22 cellular contexts compared by ENCODE assay signal in the genomic region with DNA sequence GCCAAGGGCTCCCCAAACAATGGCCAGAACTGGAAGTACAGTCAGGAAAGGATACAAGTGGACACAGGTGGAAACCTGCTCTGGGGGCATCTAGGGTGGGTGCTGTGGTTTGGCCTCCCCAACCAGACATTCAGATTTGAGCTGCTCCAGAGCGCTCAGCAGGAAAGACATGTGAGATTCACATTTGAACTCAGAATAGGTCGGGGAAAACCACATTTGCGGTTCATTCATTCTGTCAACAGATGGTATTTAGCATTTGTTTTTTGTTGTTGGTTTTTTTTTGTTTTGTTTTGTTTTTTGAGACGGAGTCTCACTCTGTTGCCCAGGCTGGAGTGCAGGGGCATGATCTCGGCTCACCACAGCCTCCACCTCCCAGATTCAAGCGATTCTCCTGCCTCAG. TPM values are rescaled to one million over a fixed set of nuclear protein-coding genes. Genes with fewer than 3 reads are reported as not detected.
A peak's percentile ranks its signal among the peaks of the same experiment; 100 is the strongest.
DNase-seq lines count a peak whose midpoint lies in the region; ATAC-seq, FAIRE-seq and TF ChIP-seq lines count a peak whose summit lies in the region.
"Had no signal": no experiment of that assay in that cellular context is flagged by ENCODE, and none has a peak within 500 bp of the region (broad histone marks: within the 10 kb centered on the region; RNA-seq: fewer than 3 reads in every experiment).

No MANE protein-coding gene starts in this region.

- ATAC-seq in GM12878 = no peak
- ATAC-seq: A549; CD8-positive, alpha-beta T cell had no signal

- no peaks in the 10 kb centered on the region for H3K79me2 ChIP-seq in GM12878 (ENCODE audit: control insufficient read depth, insufficient read depth, low read length)

- DNase-seq in GM12892 (ENCODE audit: insufficient read length) (no peak), GM12878 (ENCODE audit: low read depth, low spot score) (no peak), hepatic stellate cell (ENCODE audit: low spot score) (no peak), NCI-H2081 treated with DMSO at 0.1 percent for 48 hours (lab: John Stamatoyannopoulos, UW) (no peak), NCI-H1048 (lab: John Stamatoyannopoulos, UW) (no peak)
- DNase-seq: 8988T; ACHN; AML-193; BE2C; Caco-2; CD4-positive, CD25-positive, alpha-beta regulatory T cell; CD8-positive, alpha-beta T cell; DMS153; DND-41; GOT3; HFFc6 had no signal

- no peak overlapping the region for H3K9ac ChIP-seq in BLaER1 treated with 17β-estradiol and CSF1 and Interleukin-3, amounts not matched to agents 10 nM and 100 nM
- H3K9ac ChIP-seq in GM12878 (ENCODE audit: control insufficient read depth, insufficient read depth, low read length) = no peak overlapping the region

- RAD21 ChIA-PET in GM12878 (lab: Charles Lee; ENCODE audit: unreplicated experiment) = interaction anchor here (1.0 kb wide), 1 partner anchor 80 kb away, joined by 3 read pairs; no protein-coding TSS in a partner anchor

- 9% methylated on average over 6 of the region's 6 CpGs for WGBS in GM12878 (ENCODE audit: insufficient coverage, insufficient replicate concordance, low lambda C conversion rate, missing lambda C conversion rate)

- TF ChIP-seq POLR2A in GM12892 (IDR thresholded peaks at IDR 0.05; ENCODE audit: low read depth, low read length) (no peak), GM12878 (IDR thresholded peaks at IDR 0.05; ENCODE audit: low read depth, low read length) (no peak)

- H3K9me3 ChIP-seq in BLaER1 treated with 17β-estradiol and CSF1 and Interleukin-3, amounts not matched to agents 10 nM and 100 nM (replicated peaks in 1 of 11) = no peaks in the 10 kb centered on the region
- H3K9me3 ChIP-seq in GM12878 (replicated peaks; ENCODE audit: control insufficient read depth, insufficient read depth, low read length) = no peaks in the 10 kb centered on the region
- H3K9me3 ChIP-seq: A549, BE2C, Caco-2, HAP-1 had no signal

- SMC1A ChIA-PET in GM12878 (lab: Charles Lee; ENCODE audit: uncharacterized antibody, unreplicated experiment) = interaction anchor here (1.5 to 1.6 kb wide), 2 partner anchors 206 to 207 kb away, joined by 3 to 7 read pairs; no protein-coding TSS in a partner anchor

- no peaks in the 10 kb centered on the region for H3K36me3 ChIP-seq in BLaER1 treated with 17β-estradiol and CSF1 and Interleukin-3, amounts not matched to agents 10 nM and 100 nM
- no peaks in the 10 kb centered on the region for H3K36me3 ChIP-seq in GM12878 (ENCODE audit: control insufficient read depth in 2 of 2, insufficient read depth in 2 of 2, low read length in 1 of 2)
- H3K36me3 ChIP-seq: BE2C, HAP-1 had no signal

- H3K4me2 ChIP-seq in BLaER1 treated with 17β-estradiol and CSF1 and Interleukin-3, amounts not matched to agents 10 nM and 100 nM = peak overlapping the region in 9 of 11 experiments; percentile 2 to 54 (median 39); a peak in 14 of 22 replicates
- H3K4me2 ChIP-seq in GM12878 (ENCODE audit: control insufficient read depth, insufficient read depth) = no peak overlapping the region
- H3K4me2 ChIP-seq: A549 had no signal

- no peak for TF ChIP-seq EP300 in GM12878 (IDR thresholded peaks at IDR 0.05; ENCODE audit: borderline replicate concordance in 1 of 2, control insufficient read depth in 1 of 2, low read depth in 2 of 2, low read length in 2 of 2)

- intact Hi-C loops in GM12878 (cut with micrococcal nuclease; ENCODE audit: unreplicated experiment) = no loop called here

- H2AFZ ChIP-seq in GM12878 (ENCODE audit: control insufficient read depth, low read depth, low read length) = no peak overlapping the region

- H3K4me1 ChIP-seq in BLaER1 treated with 17β-estradiol and CSF1 and Interleukin-3, amounts not matched to agents 10 nM and 100 nM = peaks cover 0 to 20% (median 13%) of the 10 kb centered on the region in 10 experiments; a peak in 14 of 20 replicates
- no peaks in the 10 kb centered on the region; the same call in 1 of the 2 replicates for H3K4me1 ChIP-seq in GM12878 (ENCODE audit: control insufficient read depth, insufficient read depth, low read length)
- H3K4me1 ChIP-seq: BE2C, Caco-2, HAP-1 had no signal

- peak; percentile 71 for FAIRE-seq in GM12892 (lab: Jason Lieb, UNC)
- no peak for FAIRE-seq in GM12878 (lab: Jason Lieb, UNC)
- FAIRE-seq: G401.6, H54 had no signal

- H3K4me3 ChIP-seq in BLaER1 treated with 17β-estradiol and CSF1 and Interleukin-3, amounts not matched to agents 10 nM and 100 nM = no peak overlapping the region
- no peak overlapping the region for H3K4me3 ChIP-seq in GM12878
- H3K4me3 ChIP-seq: A549, HAP-1 had no signal

- POLR2A ChIA-PET in GM12878 (lab: Charles Lee) = no interaction called here

- BruUV-seq in GM12878 (replicated peaks; lab: Mats Ljungman, UMichigan) = no TSS peak

- no peaks in the 10 kb centered on the region for H3K27me3 ChIP-seq in BLaER1 treated with 17β-estradiol and CSF1 and Interleukin-3, amounts not matched to agents 10 nM and 100 nM
- no peaks in the 10 kb centered on the region for H3K27me3 ChIP-seq in GM12878 (replicated peaks in 1 of 2; ENCODE audit: control insufficient read depth in 2 of 2, insufficient read depth in 2 of 2, low read length in 1 of 2)
- H3K27me3 ChIP-seq: BE2C had no signal

- TF ChIP-seq RAD21 in GM12878 (IDR thresholded peaks at IDR 0.05; ENCODE audit: insufficient read depth, low read depth, low read length) = no peak

- in situ Hi-C loops in GM12878 (cut with MboI) = no loop called here

- no peak for TF ChIP-seq CTCF in GM12878 (IDR thresholded peaks at IDR 0.05 in 2 of 3, conservative IDR thresholded peaks at IDR 0.05 in 1 of 3; ENCODE audit: control insufficient read depth in 2 of 3, extremely low read depth in 1 of 3, insufficient read depth in 1 of 3, low read depth in 3 of 3, low read length in 3 of 3)

- no peaks in the 10 kb centered on the region for H4K20me1 ChIP-seq in BLaER1 treated with 17β-estradiol and CSF1 and Interleukin-3, amounts not matched to agents 10 nM and 100 nM
- H4K20me1 ChIP-seq in GM12878 (ENCODE audit: control insufficient read depth, insufficient read depth) = no peaks in the 10 kb centered on the region

- CTCF ChIA-PET in GM12878 (lab: Yijun Ruan, JAX) = interaction anchor here (1.0 to 2.8 kb wide), 2 partner anchors 208 to 367 kb away, joined by 3 to 15 read pairs; no protein-coding TSS in a partner anchor

- H3K27ac ChIP-seq in BLaER1 treated with 17β-estradiol and CSF1 and Interleukin-3, amounts not matched to agents 10 nM and 100 nM = no peak overlapping the region
- no peak overlapping the region for H3K27ac ChIP-seq in GM12878 (ENCODE audit: control insufficient read depth, insufficient read depth)
- H3K27ac ChIP-seq: A549, C4-2B had no signal

RNA-seq across cellular contexts. Expression of a gene that starts 44.0 kb away (rescaled TPM):
- 21.6 TPM for polyA plus RNA-seq in GM12892 (2012; ENCODE audit: missing spikeins)
- total RNA-seq in GM12878 (2013; cell fraction: nucleolus; rRNA removed) = 17.8 and 22.3 TPM in 2 replicates
- total RNA-seq in GM12878 (2014; rRNA removed) (39.2 and 46.4 TPM in 2 replicates), GM12878 (2014; rRNA removed; fragmentation: Illumina TruSeq; extraction: Trizol) (51.8 and 53.8 TPM in 2 replicates), GM12878 (2021) (24.7 and 24.8 TPM in 2 replicates)
- polyA plus RNA-seq in GM12878 (2011; ENCODE audit: low read depth) = 13.5 TPM
- polyA plus RNA-seq in GM12878 (2011; rRNA removed) (27.2 and 33.6 TPM in 2 replicates), GM12878 (2014; fragmentation: Illumina TruSeq; extraction: Trizol) (41.1 and 50.1 TPM in 2 replicates), GM12878 (2014; fragmentation: Nextera tagmentation; extraction: Ambion mirVana) (10 to 100 TPM; 15.1 to 17.8 TPM), GM12878 (2014; rRNA removed) (30.1 and 30.8 TPM in 2 replicates), GM12878 (2016; fragmentation: Nextera tagmentation; extraction: Ambion mirVana) (10 to 100 TPM; 18.5 to 21.7 TPM)
- polyA plus RNA-seq in GM12878 (2011; cell fraction: cytosol; rRNA removed) = 18.8 and 19.8 TPM in 2 replicates
- polyA plus RNA-seq in GM12878 (2011; cell fraction: nucleus; rRNA removed) = 11.3 and 15.2 TPM in 2 replicates
- 21.3 and 22.1 TPM in 2 replicates for polyA plus RNA-seq in GM12878 (2012)
- 21.9 and 26.7 TPM in 2 replicates for polyA minus RNA-seq in GM12878 (2011; rRNA and poly(A)+ RNA removed)
- 10.8 and 12.8 TPM in 2 replicates for polyA minus RNA-seq in GM12878 (2011; cell fraction: cytosol; rRNA and poly(A)+ RNA removed)
- 6.0 and 10.4 TPM in 2 replicates for polyA minus RNA-seq in GM12878 (2011; cell fraction: nucleus; rRNA and poly(A)+ RNA removed)

RNA-seq across cellular contexts. Expression of a gene that starts 53.0 kb away (rescaled TPM):
- polyA plus RNA-seq in GM12892 (2012; ENCODE audit: missing spikeins) = 461 TPM
- total RNA-seq in GM12878 (2013; cell fraction: nucleolus; rRNA removed) = 30.9 and 34.2 TPM in 2 replicates
- total RNA-seq in GM12878 (2014; rRNA removed) (397 and 425 TPM in 2 replicates), GM12878 (2014; rRNA removed; fragmentation: Illumina TruSeq; extraction: Trizol) (361 and 366 TPM in 2 replicates), GM12878 (2021) (625 and 628 TPM in 2 replicates)
- polyA plus RNA-seq in GM12878 (2011; ENCODE audit: low read depth) = 314 TPM
- polyA plus RNA-seq in GM12878 (2011; rRNA removed) (282 and 438 TPM in 2 replicates), GM12878 (2014; fragmentation: Illumina TruSeq; extraction: Trizol) (464 and 490 TPM in 2 replicates), GM12878 (2014; fragmentation: Nextera tagmentation; extraction: Ambion mirVana) (1,000 to 10,000 TPM; 2,068 to 3,863 TPM), GM12878 (2014; rRNA removed) (602 and 608 TPM in 2 replicates), GM12878 (2016; fragmentation: Nextera tagmentation; extraction: Ambion mirVana) (100 to 1,000 TPM; 665 to 690 TPM)
- 707 and 822 TPM in 2 replicates for polyA plus RNA-seq in GM12878 (2011; cell fraction: cytosol; rRNA removed)
- polyA plus RNA-seq in GM12878 (2011; cell fraction: nucleus; rRNA removed) = 351 and 383 TPM in 2 replicates
- polyA plus RNA-seq in GM12878 (2012) = 414 and 429 TPM in 2 replicates
- polyA minus RNA-seq in GM12878 (2011; rRNA and poly(A)+ RNA removed) = 426 and 638 TPM in 2 replicates
- 204 and 215 TPM in 2 replicates for polyA minus RNA-seq in GM12878 (2011; cell fraction: cytosol; rRNA and poly(A)+ RNA removed)
- 53.8 and 75.2 TPM in 2 replicates for polyA minus RNA-seq in GM12878 (2011; cell fraction: nucleus; rRNA and poly(A)+ RNA removed)

RNA-seq across cellular contexts. Expression of a gene that starts 53.1 kb away (rescaled TPM):
- 55.3 TPM for polyA plus RNA-seq in GM12892 (2012; ENCODE audit: missing spikeins)
- total RNA-seq in GM12878 (2013; cell fraction: nucleolus; rRNA removed) = 46.3 and 52.5 TPM in 2 replicates
- total RNA-seq in GM12878 (2014; rRNA removed) (21.9 and 23.4 TPM in 2 replicates), GM12878 (2014; rRNA removed; fragmentation: Illumina TruSeq; extraction: Trizol) (42.8 and 43.5 TPM in 2 replicates), GM12878 (2021) (45.8 and 46.9 TPM in 2 replicates)
- polyA plus RNA-seq in GM12878 (2011; ENCODE audit: low read depth) = 27.8 TPM
- polyA plus RNA-seq in GM12878 (2011; rRNA removed) (49.8 and 66.3 TPM in 2 replicates), GM12878 (2014; fragmentation: Illumina TruSeq; extraction: Trizol) (91.1 and 120 TPM in 2 replicates), GM12878 (2014; fragmentation: Nextera tagmentation; extraction: Ambion mirVana) (10 to 100 TPM; 20.8 to 37.1 TPM), GM12878 (2014; rRNA removed) (90.8 and 97.2 TPM in 2 replicates), GM12878 (2016; fragmentation: Nextera tagmentation; extraction: Ambion mirVana) (100 to 1,000 TPM; 115 to 121 TPM)
- 34.9 and 37.1 TPM in 2 replicates for polyA plus RNA-seq in GM12878 (2011; cell fraction: cytosol; rRNA removed)
- polyA plus RNA-seq in GM12878 (2011; cell fraction: nucleus; rRNA removed) = 29.6 and 33.9 TPM in 2 replicates
- polyA plus RNA-seq in GM12878 (2012) = 35.1 and 42.7 TPM in 2 replicates
- polyA minus RNA-seq in GM12878 (2011; rRNA and poly(A)+ RNA removed) = 15.6 and 17.9 TPM in 2 replicates
- 23.9 and 26.9 TPM in 2 replicates for polyA minus RNA-seq in GM12878 (2011; cell fraction: cytosol; rRNA and poly(A)+ RNA removed)
- polyA minus RNA-seq in GM12878 (2011; cell fraction: nucleus; rRNA and poly(A)+ RNA removed) = 10.9 and 12.7 TPM in 2 replicates
